ENCODE assay signal across 10 cellular contexts in the genomic region with DNA sequence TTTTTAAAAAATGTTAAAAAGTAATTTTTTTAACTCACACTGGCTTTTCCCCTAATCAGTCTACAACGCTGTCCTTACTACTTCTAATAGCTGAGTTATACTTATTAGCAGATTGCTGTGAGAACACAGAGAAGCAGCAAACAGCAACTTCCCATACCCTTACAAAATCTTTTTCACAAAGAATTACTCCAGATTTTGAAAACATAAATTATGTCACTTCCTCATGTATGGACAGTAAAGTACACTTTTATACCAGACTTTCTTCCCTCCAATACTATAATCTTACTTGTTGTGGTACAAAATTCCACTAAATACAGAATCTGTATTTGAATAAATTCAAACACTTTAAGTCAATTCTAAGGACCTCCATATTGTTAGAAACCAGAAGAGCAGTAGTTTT. TPM values are rescaled to one million over a fixed set of nuclear protein-coding genes. Genes with fewer than 3 reads are reported as not detected.
DNase-seq lines count a peak whose midpoint lies in the region; ATAC-seq, FAIRE-seq and TF ChIP-seq lines count a peak whose summit lies in the region.
"Had no signal": no experiment of that assay in that cellular context is flagged by ENCODE, and none has a peak within 500 bp of the region (broad histone marks: within the 10 kb centered on the region; RNA-seq: fewer than 3 reads in every experiment).

No MANE protein-coding gene starts in this region.

- peak overlapping the region in 1 of 2 donors; percentile 98 for H3K27ac ChIP-seq in left lung
- H3K27ac ChIP-seq in upper lobe of left lung = peak overlapping the region in 2 of 4 donors; percentile 99 to 100

- no peak for DNase-seq in activated naive CD4-positive, alpha-beta T cell treated with anti-CD3 and anti-CD28 coated beads, Interleukin-2, amount 10 ng/mL, durations not matched to agents 7 days and 5 days
- no peak for DNase-seq in activated naive CD4-positive, alpha-beta T cell treated with anti-CD3 and anti-CD28 coated beads, Interleukin-2, amount 50 U/mL, for 16 hours
- no peak for DNase-seq in activated CD8-positive, alpha-beta T cell treated with anti-CD3 and anti-CD28 coated beads for 36 hours
- DNase-seq in left lung (no peak), upper lobe of left lung (no peak), DMS79 (lab: John Stamatoyannopoulos, UW) (no peak), RCC 7860 (ENCODE audit: low spot score) (no peak), 8988T (no peak)
- DNase-seq: DMS153 had no signal

- FAIRE-seq in RCC 7860 (lab: Jason Lieb, UNC) = no peak

- no peak for TF ChIP-seq CTCF in activated CD8-positive, alpha-beta T cell treated with anti-CD3 and anti-CD28 coated beads for 36 hours (IDR thresholded peaks at IDR 0.05)
- TF ChIP-seq CTCF in left lung (IDR thresholded peaks at IDR 0.05) (no peak), upper lobe of left lung (IDR thresholded peaks at IDR 0.05) (no peak)

- no peaks in the 10 kb centered on the region for H3K9me3 Mint-ChIP-seq in activated naive CD4-positive, alpha-beta T cell treated with anti-CD3 and anti-CD28 coated beads, Interleukin-2, amount 10 ng/mL, durations not matched to agents 7 days and 5 days
- no peaks in the 10 kb centered on the region for H3K9me3 Mint-ChIP-seq in activated CD8-positive, alpha-beta T cell treated with anti-CD3 and anti-CD28 coated beads for 36 hours

- no peaks in the 10 kb centered on the region for H3K27me3 Mint-ChIP-seq in activated naive CD4-positive, alpha-beta T cell treated with anti-CD3 and anti-CD28 coated beads, Interleukin-2, amount 10 ng/mL, durations not matched to agents 7 days and 5 days
- no peaks in the 10 kb centered on the region for H3K27me3 Mint-ChIP-seq in activated CD8-positive, alpha-beta T cell treated with anti-CD3 and anti-CD28 coated beads for 36 hours

- H3K9me3 ChIP-seq in left lung (no peaks in the 10 kb centered on the region), upper lobe of left lung (no peaks in the 10 kb centered on the region)
- H3K9me3 ChIP-seq: body of pancreas had no signal

- H3K4me3 ChIP-seq in left lung = peak overlapping the region; percentile 4 to 93
- peak overlapping the region in 3 of 4 donors; percentile 93 to 99 (median 94) for H3K4me3 ChIP-seq in upper lobe of left lung

- no peak for ATAC-seq in activated CD8-positive, alpha-beta T cell treated with anti-CD3 and anti-CD28 coated beads for 36 hours
- ATAC-seq in left lung (no peak), upper lobe of left lung (ENCODE audit: low FRiP score in 2 of 2) (no peak)
- ATAC-seq: body of pancreas had no signal

- peaks cover 0 to 42% of the 10 kb centered on the region in 2 donors for H3K36me3 ChIP-seq in left lung
- peaks cover 8 to 43% (median 33%) of the 10 kb centered on the region in 4 donors for H3K36me3 ChIP-seq in upper lobe of left lung

- 12 to 40% methylated on average over 1 of the region's 1 CpG for WGBS in upper lobe of left lung, 2 donors

- peaks cover 41% of the 10 kb centered on the region for H3K4me1 Mint-ChIP-seq in activated naive CD4-positive, alpha-beta T cell treated with anti-CD3 and anti-CD28 coated beads, Interleukin-2, amount 10 ng/mL, durations not matched to agents 7 days and 5 days
- H3K4me1 Mint-ChIP-seq in activated CD8-positive, alpha-beta T cell treated with anti-CD3 and anti-CD28 coated beads for 36 hours (ENCODE audit: low read depth) = peaks cover 36% of the 10 kb centered on the region

- POLR2A ChIA-PET in activated CD8-positive, alpha-beta T cell treated with anti-CD3 and anti-CD28 coated beads for 36 hours (lab: Charles Lee) = interaction anchor here (1.0 to 1.4 kb wide), 4 partner anchors 9 to 213 kb away, joined by 3 to 6 read pairs (median 4); partner anchors contain the start of gene SEC62

- TF ChIP-seq EP300 in upper lobe of left lung (IDR thresholded peaks at IDR 0.05) = no peak

- TF ChIP-seq POLR2A in upper lobe of left lung (IDR thresholded peaks at IDR 0.05) = no peak

- intact Hi-C loops in activated CD8-positive, alpha-beta T cell treated with anti-CD3 and anti-CD28 coated beads for 36 hours (cut with micrococcal nuclease) = no loop called here
- intact Hi-C loops in left lung (cut with DNase I) = no loop called here

- peaks cover 31% of the 10 kb centered on the region for H3K36me3 Mint-ChIP-seq in activated naive CD4-positive, alpha-beta T cell treated with anti-CD3 and anti-CD28 coated beads, Interleukin-2, amount 10 ng/mL, durations not matched to agents 7 days and 5 days
- peaks cover 41% of the 10 kb centered on the region for H3K36me3 Mint-ChIP-seq in activated CD8-positive, alpha-beta T cell treated with anti-CD3 and anti-CD28 coated beads for 36 hours (ENCODE audit: low read depth)

- H3K4me3 Mint-ChIP-seq in activated naive CD4-positive, alpha-beta T cell treated with anti-CD3 and anti-CD28 coated beads, Interleukin-2, amount 10 ng/mL, durations not matched to agents 7 days and 5 days = peak overlapping the region; percentile 99
- H3K4me3 Mint-ChIP-seq in activated CD8-positive, alpha-beta T cell treated with anti-CD3 and anti-CD28 coated beads for 36 hours = peak overlapping the region; percentile 86

- CTCF ChIA-PET in activated naive CD4-positive, alpha-beta T cell treated with anti-CD3 and anti-CD28 coated beads, Interleukin-2, amount 10 ng/mL, durations not matched to agents 7 days and 5 days (lab: Charles Lee) = no interaction called here
- CTCF ChIA-PET in activated CD8-positive, alpha-beta T cell treated with anti-CD3 and anti-CD28 coated beads for 36 hours (lab: Charles Lee) = interaction anchor here (1.3 kb wide), 1 partner anchor 9 kb away, joined by 3 read pairs; no protein-coding TSS in a partner anchor

- peaks cover 14 to 37% of the 10 kb centered on the region in 2 donors for H3K4me1 ChIP-seq in left lung
- peaks cover 18 to 29% (median 23%) of the 10 kb centered on the region in 4 donors for H3K4me1 ChIP-seq in upper lobe of left lung

- H3K27ac Mint-ChIP-seq in activated naive CD4-positive, alpha-beta T cell treated with anti-CD3 and anti-CD28 coated beads, Interleukin-2, amount 10 ng/mL, durations not matched to agents 7 days and 5 days = peak overlapping the region; percentile 100
- peak overlapping the region; percentile 100 for H3K27ac Mint-ChIP-seq in activated CD8-positive, alpha-beta T cell treated with anti-CD3 and anti-CD28 coated beads for 36 hours

- no peaks in the 10 kb centered on the region for H3K27me3 ChIP-seq in left lung
- H3K27me3 ChIP-seq in upper lobe of left lung = no peaks in the 10 kb centered on the region
- H3K27me3 ChIP-seq: body of pancreas had no signal

RNA-seq across cellular contexts. Expression of gene PHC3, which starts 2.1 kb away (rescaled TPM):
- total RNA-seq in activated CD8-positive, alpha-beta T cell treated with anti-CD3 and anti-CD28 coated beads for 36 hours = 10 to 100 TPM; 50.1 to 53.0 TPM
- total RNA-seq in left lung (10 to 100 TPM; 58.3 to 66.3 TPM), upper lobe of left lung (100 to 1,000 TPM in 2 of 6 donors, 10 to 100 TPM in 4; 50.7 to 182 (median 76.3) TPM)

RNA-seq across cellular contexts. Expression of gene PRKCI, which starts 42.8 kb away (rescaled TPM):
- total RNA-seq in activated CD8-positive, alpha-beta T cell treated with anti-CD3 and anti-CD28 coated beads for 36 hours = 10 to 100 TPM; 17.4 to 21.3 TPM
- total RNA-seq in left lung (10 to 100 TPM; 33.0 to 40.1 TPM), upper lobe of left lung (10 to 100 TPM; 24.7 to 94.7 (median 37.0) TPM)
